22 cellular contexts compared by ENCODE assay signal in the genomic region with DNA sequence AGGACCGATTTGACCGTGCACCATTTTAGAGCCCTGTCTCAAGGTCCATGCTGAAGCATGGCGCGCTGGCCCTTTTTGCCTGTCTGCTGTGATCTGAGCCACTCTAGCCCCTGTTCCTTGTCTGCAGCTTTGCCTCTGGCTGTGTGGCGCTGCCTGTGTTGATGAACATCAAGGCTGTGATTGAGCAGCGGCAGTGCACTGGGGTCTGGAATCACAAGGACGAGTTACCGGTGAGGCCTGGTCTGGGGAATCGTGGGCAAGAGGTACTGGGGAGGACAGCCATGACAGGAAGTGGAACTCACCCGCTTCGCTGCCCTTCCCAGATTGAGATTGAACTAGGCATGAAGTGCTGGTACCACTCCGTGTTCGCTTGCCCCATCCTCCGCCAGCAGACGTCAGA. TPM values are rescaled to one million over a fixed set of nuclear protein-coding genes. Genes with fewer than 3 reads are reported as not detected.
DNase-seq lines count a peak whose midpoint lies in the region; ATAC-seq and TF ChIP-seq lines count a peak whose summit lies in the region.
"Had no signal": no experiment of that assay in that cellular context is flagged by ENCODE, and none has a peak within 500 bp of the region (broad histone marks: within the 10 kb centered on the region; RNA-seq: fewer than 3 reads in every experiment).

No MANE protein-coding gene starts in this region.

- peaks cover 18% of the 10 kb centered on the region for H3K36me3 Mint-ChIP-seq in activated naive CD4-positive, alpha-beta T cell treated with anti-CD3 and anti-CD28 coated beads, Interleukin-2, amount 50 U/mL, for 24 hours
- peaks cover 4% of the 10 kb centered on the region for H3K36me3 Mint-ChIP-seq in activated naive CD8-positive, alpha-beta T cell
- peaks cover 68% of the 10 kb centered on the region for H3K36me3 Mint-ChIP-seq in endothelial cell (ENCODE audit: low read depth, unreplicated experiment)
- peaks cover 39 to 73% of the 10 kb centered on the region in 2 donors for H3K36me3 Mint-ChIP-seq in stimulated activated naive B cell treated with anti-CD40 and anti-IgM and Interleukin-4, amounts not matched to agents 10 μg/mL and 1 μg/mL and 100 μg/mL, for 72 hours
- H3K36me3 Mint-ChIP-seq: IgD-negative memory B cell had no signal

- no peaks in the 10 kb centered on the region for H3K9me3 Mint-ChIP-seq in activated naive CD4-positive, alpha-beta T cell treated with anti-CD3 and anti-CD28 coated beads, Interleukin-2, amount 50 U/mL, for 24 hours
- no peaks in the 10 kb centered on the region for H3K9me3 Mint-ChIP-seq in activated naive CD8-positive, alpha-beta T cell (ENCODE audit: low read depth)
- peaks cover 4% of the 10 kb centered on the region for H3K9me3 Mint-ChIP-seq in endothelial cell (ENCODE audit: unreplicated experiment)
- no peaks in the 10 kb centered on the region for H3K9me3 Mint-ChIP-seq in stimulated activated naive B cell treated with anti-CD40 and anti-IgM and Interleukin-4, amounts not matched to agents 10 μg/mL and 1 μg/mL and 100 μg/mL, for 72 hours
- H3K9me3 Mint-ChIP-seq: IgD-negative memory B cell had no signal

- H3K27ac Mint-ChIP-seq in activated naive CD4-positive, alpha-beta T cell treated with anti-CD3 and anti-CD28 coated beads, Interleukin-2, amount 50 U/mL, for 24 hours, result peak overlapping the region; percentile 46
- H3K27ac Mint-ChIP-seq in activated naive CD8-positive, alpha-beta T cell, result peak overlapping the region; percentile 11
- H3K27ac Mint-ChIP-seq in endothelial cell (ENCODE audit: unreplicated experiment), result no peak overlapping the region
- peak overlapping the region; percentile 69 for H3K27ac Mint-ChIP-seq in stimulated activated naive B cell treated with anti-CD40 and anti-IgM and Interleukin-4, amounts not matched to agents 10 μg/mL and 1 μg/mL and 100 μg/mL, for 72 hours
- H3K27ac Mint-ChIP-seq: B cell had no signal

- H3K4me1 Mint-ChIP-seq in activated naive CD4-positive, alpha-beta T cell treated with anti-CD3 and anti-CD28 coated beads, Interleukin-2, amount 50 U/mL, for 24 hours, result peaks cover 31% of the 10 kb centered on the region
- H3K4me1 Mint-ChIP-seq in activated naive CD8-positive, alpha-beta T cell (ENCODE audit: low read depth), result peaks cover 40% of the 10 kb centered on the region
- peaks cover 16% of the 10 kb centered on the region for H3K4me1 Mint-ChIP-seq in endothelial cell (ENCODE audit: unreplicated experiment)
- peaks cover 34 to 55% of the 10 kb centered on the region in 2 donors for H3K4me1 Mint-ChIP-seq in stimulated activated naive B cell treated with anti-CD40 and anti-IgM and Interleukin-4, amounts not matched to agents 10 μg/mL and 1 μg/mL and 100 μg/mL, for 72 hours

- TF ChIP-seq CTCF in endothelial cell (IDR thresholded peaks at IDR 0.05; ENCODE audit: unreplicated experiment), result no peak

- H3K4me3 Mint-ChIP-seq in activated naive CD4-positive, alpha-beta T cell treated with anti-CD3 and anti-CD28 coated beads, Interleukin-2, amount 50 U/mL, for 24 hours, result no peak overlapping the region
- no peak overlapping the region for H3K4me3 Mint-ChIP-seq in activated naive CD8-positive, alpha-beta T cell
- H3K4me3 Mint-ChIP-seq in endothelial cell (ENCODE audit: unreplicated experiment), result peak overlapping the region; percentile 65
- no peak overlapping the region for H3K4me3 Mint-ChIP-seq in stimulated activated naive B cell treated with anti-CD40 and anti-IgM and Interleukin-4, amounts not matched to agents 10 μg/mL and 1 μg/mL and 100 μg/mL, for 72 hours
- H3K4me3 Mint-ChIP-seq: B cell, CD14-positive monocyte had no signal

- no peaks in the 10 kb centered on the region for H3K27me3 Mint-ChIP-seq in activated naive CD4-positive, alpha-beta T cell treated with anti-CD3 and anti-CD28 coated beads, Interleukin-2, amount 50 U/mL, for 24 hours
- no peaks in the 10 kb centered on the region for H3K27me3 Mint-ChIP-seq in activated naive CD8-positive, alpha-beta T cell
- peaks cover 24% of the 10 kb centered on the region for H3K27me3 Mint-ChIP-seq in endothelial cell (ENCODE audit: unreplicated experiment)
- no peaks in the 10 kb centered on the region for H3K27me3 Mint-ChIP-seq in stimulated activated naive B cell treated with anti-CD40 and anti-IgM and Interleukin-4, amounts not matched to agents 10 μg/mL and 1 μg/mL and 100 μg/mL, for 72 hours
- H3K27me3 Mint-ChIP-seq: B cell, IgD-negative memory B cell had no signal

- ATAC-seq in stimulated activated naive B cell treated with anti-CD40 and anti-IgM and Interleukin-4, amounts not matched to agents 10 μg/mL and 1 μg/mL and 100 μg/mL, for 72 hours (replicated peaks), result no peak
- ATAC-seq in GM18517 (IDR thresholded peaks at IDR 0.05; ENCODE audit: unreplicated experiment), result no peak
- ATAC-seq: Right ventricle myocardium inferior had no signal

- DNase-seq in activated naive CD4-positive, alpha-beta T cell (lab: John Stamatoyannopoulos, UW), result no peak
- DNase-seq in endothelial cell (ENCODE audit: low spot score) (no peak), anterior cingulate cortex (lab: John Stamatoyannopoulos, UW) (no peak)
- DNase-seq in stimulated activated naive B cell treated with anti-CD40 and anti-IgM and Interleukin-4, amounts not matched to agents 10 μg/mL and 1 μg/mL and 100 μg/mL, for 72 hours, result no peak
- DNase-seq in effector CD4-positive, alpha-beta T cell, result no peak
- DNase-seq: DMS79, GM23248, Karpas-422, NCI-H1694 treated with DMSO at 0.1 percent for 48 hours, NCI-H2081 treated with DMSO at 0.1 percent for 48 hours, NCI-H2171 treated with DMSO at 0.1 percent for 48 hours, NCI-H526 had no signal

RNA-seq across cellular contexts. Expression of gene NHP2, which starts 6.3 kb away (rescaled TPM):
- 84.7 TPM for total RNA-seq in endothelial cell (ENCODE audit: unreplicated experiment)

RNA-seq across cellular contexts. Expression of gene RMND5B, which starts 16.6 kb away (rescaled TPM):
- 70.4 TPM for total RNA-seq in endothelial cell (ENCODE audit: unreplicated experiment)

RNA-seq across cellular contexts. Expression of gene N4BP3, which starts 34.1 kb away (rescaled TPM):
- total RNA-seq in endothelial cell (ENCODE audit: unreplicated experiment), result 107 TPM

RNA-seq across cellular contexts. Expression of gene GMCL2, which starts 39.8 kb away (rescaled TPM):
- not detected for total RNA-seq in endothelial cell (ENCODE audit: unreplicated experiment)
- total RNA-seq: B cell, GM23248, M059J, OCI-LY7, Right ventricle myocardium inferior, SK-MEL-5 had no signal

RNA-seq across cellular contexts. Expression of gene HNRNPAB, which starts 56.9 kb away (rescaled TPM):
- total RNA-seq in endothelial cell (ENCODE audit: unreplicated experiment), result 162 TPM
